In the genomic region with DNA sequence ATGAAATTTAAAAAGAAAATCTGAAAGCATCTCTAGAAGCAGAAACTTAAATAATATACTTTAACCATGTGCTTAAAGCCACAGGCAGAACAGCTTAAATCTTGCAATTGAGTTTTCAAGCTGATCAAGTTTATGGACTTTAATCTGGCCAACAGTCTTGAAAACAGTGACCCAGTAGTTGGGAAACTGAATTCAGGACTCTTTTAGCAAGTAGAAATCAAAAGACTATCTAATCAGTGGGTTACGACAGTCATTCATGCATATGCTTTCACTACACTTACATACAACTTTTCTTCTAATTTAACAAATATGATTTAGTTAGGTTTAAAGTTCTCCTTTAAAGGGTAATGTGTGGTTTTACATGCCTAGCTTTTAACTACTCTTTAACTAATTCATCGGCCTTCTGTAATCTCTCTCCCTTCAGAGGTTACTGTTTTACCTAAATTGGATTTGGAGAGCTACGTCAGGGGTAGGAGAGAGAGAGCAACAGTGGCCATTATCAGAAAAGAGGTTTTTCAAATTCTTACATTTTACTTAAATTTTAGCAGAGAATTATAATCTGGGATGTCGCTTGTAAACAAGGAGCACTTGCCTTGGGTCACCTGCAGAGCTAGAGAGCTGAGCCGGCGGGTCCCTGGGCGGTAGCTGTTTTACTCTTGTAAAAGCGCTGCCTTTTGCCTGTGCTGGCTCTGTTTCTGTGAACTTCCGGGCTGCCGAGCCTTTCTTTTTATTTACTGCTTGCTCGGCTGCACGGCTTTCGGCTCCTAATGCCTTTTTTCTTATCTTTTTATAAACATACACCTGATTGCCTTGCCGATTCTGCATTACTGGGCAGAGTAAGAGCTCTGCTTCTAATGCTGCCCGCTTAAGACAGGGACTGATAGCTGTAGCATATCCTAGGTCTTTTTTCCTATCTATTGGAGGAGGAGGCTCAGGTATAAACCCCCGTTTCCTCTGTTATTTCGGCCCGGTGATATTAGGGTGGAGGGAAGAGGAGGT, we compare ENCODE assay signal across 8 cellular contexts. TPM values are rescaled to one million over a fixed set of nuclear protein-coding genes. Genes with fewer than 3 reads are reported as not detected.
DNase-seq lines count a peak whose midpoint lies in the region; ATAC-seq and TF ChIP-seq lines count a peak whose summit lies in the region.

No MANE protein-coding gene starts in this region.

- no peaks in the 10 kb centered on the region for H3K9me3 ChIP-seq in Loucy (ENCODE audit: insufficient read depth, low read depth, low read length)
- H3K9me3 ChIP-seq in stomach, result no peaks in the 10 kb centered on the region

- no peaks in the 10 kb centered on the region for H3K9me2 ChIP-seq in Loucy (replicated peaks; ENCODE audit: low read depth, low read length)

- no peaks in the 10 kb centered on the region for H3K79me2 ChIP-seq in Loucy (ENCODE audit: insufficient read depth, low read length)

- peak overlapping the region; percentile 94 for H2AFZ ChIP-seq in Loucy (ENCODE audit: low read length)

- DNase-seq in Daoy (ENCODE audit: low read depth), result peak; percentile 13
- peak; percentile 15 to 28 for DNase-seq in activated CD8-positive, alpha-beta memory T cell treated with anti-CD3 and anti-CD28 coated beads for 1 hour (ENCODE audit: extremely low read depth in 1 of 2, low read depth in 1 of 2)
- DNase-seq in epithelial cell of esophagus (ENCODE audit: low read depth), result peak; percentile 14
- no peak for DNase-seq in natural killer cell treated with Interleukin-12 subunit alpha and Interleukin-12 subunit beta and Interleukin-15 and Interleukin-18, amount 100 ng/mL, for 72 hours (ENCODE audit: low spot score)
- peak; percentile 79 for DNase-seq in stomach
- DNase-seq in NCI-H2196 (lab: John Stamatoyannopoulos, UW; ENCODE audit: unreplicated experiment), result no peak

- H3K9me3 Mint-ChIP-seq in natural killer cell treated with Interleukin-12 subunit alpha and Interleukin-12 subunit beta and Interleukin-15 and Interleukin-18, amount 100 ng/mL, for 72 hours, result no peaks in the 10 kb centered on the region

- no peaks in the 10 kb centered on the region for H4K20me1 ChIP-seq in Loucy (ENCODE audit: insufficient read depth, low read length, poor library complexity, severe bottlenecking)

- H3K4me1 Mint-ChIP-seq in natural killer cell treated with Interleukin-12 subunit alpha and Interleukin-12 subunit beta and Interleukin-15 and Interleukin-18, amount 100 ng/mL, for 72 hours (ENCODE audit: low read depth in 2 of 2), result peaks cover 12 to 26% of the 10 kb centered on the region in 2 donors

- H3K27me3 ChIP-seq in Loucy (ENCODE audit: insufficient read depth, low read length, poor library complexity, severe bottlenecking), result no peaks in the 10 kb centered on the region
- H3K27me3 ChIP-seq in stomach, result no peaks in the 10 kb centered on the region

- H3K27me3 Mint-ChIP-seq in natural killer cell treated with Interleukin-12 subunit alpha and Interleukin-12 subunit beta and Interleukin-15 and Interleukin-18, amount 100 ng/mL, for 72 hours, result peaks cover 2 to 6% of the 10 kb centered on the region in 2 donors

- H3K4me3 Mint-ChIP-seq in natural killer cell treated with Interleukin-12 subunit alpha and Interleukin-12 subunit beta and Interleukin-15 and Interleukin-18, amount 100 ng/mL, for 72 hours, result peak overlapping the region; percentile 93

- intact Hi-C loops in stomach (cut with DNase I; ENCODE audit: low total_unique reads), result no loop called here

- peak; percentile 81 for ATAC-seq in GM21529 (IDR thresholded peaks at IDR 0.05; ENCODE audit: unreplicated experiment)
- ATAC-seq in natural killer cell treated with Interleukin-12 subunit alpha and Interleukin-12 subunit beta and Interleukin-15 and Interleukin-18, amount 100 ng/mL, for 72 hours, result peak; percentile 76 to 85

- H3K4me1 ChIP-seq in Loucy (ENCODE audit: insufficient read depth, low read length, poor library complexity, severe bottlenecking) (peaks cover 10% of the 10 kb centered on the region), stomach (peaks cover 3 to 38% (median 21%) of the 10 kb centered on the region in 4 donors)

- TF ChIP-seq CTCF in Loucy (conservative IDR thresholded peaks at IDR 0.05; ENCODE audit: low read length) (no peak), epithelial cell of esophagus (IDR thresholded peaks at IDR 0.05; ENCODE audit: insufficient read depth, low read depth, low read length, missing control alignments) (no peak), stomach (IDR thresholded peaks at IDR 0.05) (no peak)

- H3K36me3 Mint-ChIP-seq in natural killer cell treated with Interleukin-12 subunit alpha and Interleukin-12 subunit beta and Interleukin-15 and Interleukin-18, amount 100 ng/mL, for 72 hours, result no peaks in the 10 kb centered on the region

- WGBS in stomach, 5 donors, result 2 to 5% (median 3%) methylated on average over 18 of the region's 18 CpGs

- TF ChIP-seq EP300 in stomach (IDR thresholded peaks at IDR 0.05), result no peak

- H3K9ac ChIP-seq in Loucy (ENCODE audit: low read depth, low read length, poor library complexity, severe bottlenecking), result peak overlapping the region; percentile 53

- no peaks in the 10 kb centered on the region for H3F3A ChIP-seq in Loucy (ENCODE audit: low read depth)

- H3K4me2 ChIP-seq in Loucy (ENCODE audit: low read depth, low read length, poor library complexity, severe bottlenecking), result peak overlapping the region; percentile 72

- H3K36me3 ChIP-seq in Loucy (ENCODE audit: insufficient read depth, low read length) (no peaks in the 10 kb centered on the region), stomach (no peaks in the 10 kb centered on the region)

- peak overlapping the region; percentile 70 to 76 for H3K27ac Mint-ChIP-seq in natural killer cell treated with Interleukin-12 subunit alpha and Interleukin-12 subunit beta and Interleukin-15 and Interleukin-18, amount 100 ng/mL, for 72 hours

- peak overlapping the region; percentile 67 for H3K4me3 ChIP-seq in Loucy (ENCODE audit: low read length, poor library complexity, severe bottlenecking)
- H3K4me3 ChIP-seq in epithelial cell of esophagus (ENCODE audit: low read length), result peak overlapping the region; percentile 36
- H3K4me3 ChIP-seq in stomach, result peak overlapping the region; percentile 41 to 50 (median 46)

- peak overlapping the region; percentile 80 to 95 (median 84) for H3K27ac ChIP-seq in stomach

- peak in 1 of 4 donors; percentile 63 for TF ChIP-seq POLR2A in stomach (IDR thresholded peaks at IDR 0.05)

RNA-seq across cellular contexts. Expression of gene LYZ, which starts 17.4 kb away (rescaled TPM):
- total RNA-seq in Daoy (2014; rRNA removed; shearing (Covaris generic)), result not detected in 2 replicates
- under 1 TPM in 1 of 2 donors, not detected in 1; 0.36 TPM for total RNA-seq in natural killer cell treated with Interleukin-12 subunit alpha and Interleukin-12 subunit beta and Interleukin-15 and Interleukin-18, amount 100 ng/mL, for 72 hours
- 1,000 to 10,000 TPM in 1 of 5 donors, 100 to 1,000 TPM in 2, 10 to 100 TPM in 2; 24.0 to 2,662 (median 177) TPM for total RNA-seq in stomach
- polyA plus RNA-seq in stomach, result 100 to 1,000 TPM; 134 to 541 (median 503) TPM

RNA-seq across cellular contexts. Expression of gene YEATS4, which starts 28.8 kb away (rescaled TPM):
- total RNA-seq in Daoy (2014; rRNA removed; shearing (Covaris generic)), result 77.3 and 173 TPM in 2 replicates
- 10 to 100 TPM; 14.9 to 27.8 TPM for total RNA-seq in natural killer cell treated with Interleukin-12 subunit alpha and Interleukin-12 subunit beta and Interleukin-15 and Interleukin-18, amount 100 ng/mL, for 72 hours
- total RNA-seq in stomach, result 10 to 100 TPM in 4 of 5 donors, not detected in 1; 10.3 to 26.8 (median 20.7) TPM
- polyA plus RNA-seq in stomach, result 10 to 100 TPM; 12.2 to 22.3 (median 12.5) TPM

Comparison
In these comparisons a context has a peak if more than half of its experiments do, and no peak if none do; other contexts are left out.
1. DNase-seq: peak in Daoy (single experiment), activated CD8-positive, alpha-beta memory T cell treated with anti-CD3 and anti-CD28 coated beads for 1 hour (2 of 2), epithelial cell of esophagus (single experiment) and stomach (single experiment); none in natural killer cell treated with Interleukin-12 subunit alpha and Interleukin-12 subunit beta and Interleukin-15 and Interleukin-18, amount 100 ng/mL, for 72 hours (single experiment) and NCI-H2196 (single experiment).
2. RNA of gene LYZ, which starts 17.4 kb away (total RNA-seq): 24.0 to 2,662 TPM in stomach; 0.36 TPM in natural killer cell treated with Interleukin-12 subunit alpha and Interleukin-12 subunit beta and Interleukin-15 and Interleukin-18, amount 100 ng/mL, for 72 hours and not detected in Daoy; every median in the first group is over 10 times any median in the second.
3. Peak in every context shown above with its lines, with median percentiles within 50 percentile points of each other: H3K4me3 ChIP-seq.